In genomic region chrX:55717521-55718497, GRCh38 we compare ENCODE assay signal across 8 cellular contexts. TPM values are rescaled to one million over a fixed set of nuclear protein-coding genes. Genes with fewer than 3 reads are reported as not detected.
A peak's percentile ranks its signal among the peaks of the same experiment; 100 is the strongest.
DNase-seq lines count a peak whose midpoint lies in the region; ATAC-seq and TF ChIP-seq lines count a peak whose summit lies in the region.

Gene RRAGB, plus strand, starts transcription at chrX:55717749. Its CDS starts 579 bp downstream, at chrX:55718328.

- peak; percentile 97 for DNase-seq in Ammon's horn (ENCODE audit: low spot score)
- DNase-seq in NCI-H460 (ENCODE audit: extremely low read depth, low read depth): peak; percentile 94
- peak; percentile 76 to 82 for DNase-seq in activated CD4-positive, alpha-beta T cell treated with anti-CD3 and anti-CD28 coated beads for 24 hours (ENCODE audit: low read depth in 2 of 2)
- peak; percentile 96 for DNase-seq in choroid plexus epithelial cell (ENCODE audit: low read depth)
- DNase-seq in kidney epithelial cell (ENCODE audit: low read depth): peak; percentile 79
- peak; percentile 81 to 83 for DNase-seq in stimulated activated CD4-positive, alpha-beta T cell treated with anti-CD3 and anti-CD28 coated beads, Interleukin-15, amount 100 ng/mL, for 48 hours (ENCODE audit: low read depth in 2 of 2)

- no peaks in the 10 kb centered on the region for H3K36me3 ChIP-seq in kidney epithelial cell (ENCODE audit: control insufficient read depth, insufficient read depth, low read length)

- peak within 1 kb of the TSS; percentile 78 for H3K4me3 ChIP-seq in choroid plexus epithelial cell (ENCODE audit: low read depth, low read length)
- peak within 1 kb of the TSS; percentile 80 for H3K4me3 ChIP-seq in kidney epithelial cell (ENCODE audit: low read depth, low read length)

- ATAC-seq in GM19043 (IDR thresholded peaks at IDR 0.05; ENCODE audit: low read depth, unreplicated experiment): peak; percentile 95
- ATAC-seq in HG03378 (IDR thresholded peaks at IDR 0.05; ENCODE audit: unreplicated experiment): peak; percentile 91

- H3K27me3 ChIP-seq in kidney epithelial cell (ENCODE audit: control insufficient read depth, insufficient read depth, low read length): no peaks in the 10 kb centered on the region

- TF ChIP-seq CTCF in choroid plexus epithelial cell (conservative IDR thresholded peaks at IDR 0.05; ENCODE audit: low read depth, low read length): peak; percentile 66
- peak; percentile 54 for TF ChIP-seq CTCF in kidney epithelial cell (IDR thresholded peaks at IDR 0.05; ENCODE audit: insufficient read depth, low read length, poor library complexity, severe bottlenecking)

RNA-seq across cellular contexts. Expression of gene RRAGB, which starts in this region (rescaled TPM):
- 8.9 and 9.8 TPM in 2 replicates for total RNA-seq in NCI-H460 (2014; rRNA removed; shearing (Covaris generic))
- 7.7 and 50.8 TPM in 2 replicates for polyA plus RNA-seq in NCI-H460 (2014; cell fraction: nucleus; rRNA removed)
- 14.9 and 25.2 TPM in 2 replicates for total RNA-seq in kidney epithelial cell

Comparison
In these comparisons a context has a peak if more than half of its experiments do, and no peak if none do; other contexts are left out.
1. Peak in every context shown above with its lines: DNase-seq, ATAC-seq and H3K4me3 ChIP-seq.